ENCODE assay signal across 22 cellular contexts in the genomic region with DNA sequence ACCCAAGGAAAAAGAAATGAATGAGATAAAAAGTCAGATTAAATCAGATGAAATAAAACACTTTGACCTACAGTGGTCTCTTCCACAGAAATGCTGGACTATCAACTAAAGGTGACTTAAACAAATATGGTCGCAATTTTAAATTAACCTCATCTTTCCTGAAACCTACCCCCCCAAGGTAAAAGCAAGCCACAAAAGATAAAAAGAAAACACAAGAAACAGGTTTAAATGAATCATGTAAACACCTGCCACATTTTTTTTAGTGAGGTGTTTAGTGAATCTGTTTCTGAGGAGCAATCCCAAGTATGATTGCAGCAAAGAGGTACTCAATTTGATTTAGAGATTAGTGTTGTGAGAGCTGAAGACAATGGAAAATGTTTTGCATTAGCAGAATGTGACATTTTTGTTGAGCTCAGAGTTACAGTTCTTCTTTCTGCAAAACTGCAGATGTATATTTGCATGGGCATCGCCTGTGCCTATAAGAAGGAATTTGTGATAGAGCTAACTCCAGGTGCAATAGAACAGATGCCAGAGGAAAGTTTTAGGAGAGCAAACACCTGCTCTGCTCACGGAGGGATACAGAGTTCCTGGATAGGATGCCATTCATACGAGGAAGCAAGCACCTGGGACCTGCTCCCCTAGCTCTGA.
"Had no signal": no experiment of that assay in that cellular context is flagged by ENCODE, and none has a peak within 500 bp of the region (broad histone marks: within the 10 kb centered on the region; RNA-seq: fewer than 3 reads in every experiment).

No MANE protein-coding gene starts in this region.

- H3K27ac Mint-ChIP-seq: activated CD4-positive, alpha-beta T cell treated with anti-CD3 and anti-CD28 coated beads for 36 hours; activated naive CD8-positive, alpha-beta T cell; nephron had no signal

- H3K4me1 ChIP-seq: prostate gland had no signal

- H3K9me3 ChIP-seq: left lung, prostate gland, right atrium auricular region, tibial artery, vagina had no signal

- H3K4me3 ChIP-seq: left lung, prostate gland, right atrium auricular region, tibial artery, vagina had no signal

- H3K36me3 Mint-ChIP-seq: activated naive CD8-positive, alpha-beta T cell had no signal

- H3K9me3 Mint-ChIP-seq: nephron had no signal

- H3K27ac ChIP-seq: left lung, prostate gland, right atrium auricular region, tibial artery, vagina had no signal

- H3K36me3 ChIP-seq: left lung, prostate gland, right atrium auricular region, tibial artery, vagina had no signal

- ATAC-seq: activated CD4-positive, alpha-beta T cell treated with anti-CD3 and anti-CD28 coated beads for 36 hours; left lung; stimulated activated naive CD8-positive, alpha-beta T cell treated with anti-CD3 and anti-CD28 coated beads, Interleukin-15, Interleukin-2, amounts not matched to agents 100 U/mL and 50 U/mL, for 24 hours had no signal

- FAIRE-seq: frontal cortex, keratinocyte, TTC549 had no signal

- H3K4me3 Mint-ChIP-seq: activated CD4-positive, alpha-beta T cell treated with anti-CD3 and anti-CD28 coated beads for 36 hours; activated naive CD8-positive, alpha-beta T cell had no signal

- DNase-seq: activated CD4-positive, alpha-beta T cell treated with anti-CD3 and anti-CD28 coated beads for 36 hours; activated CD4-positive, alpha-beta T cell treated with anti-CD3 and anti-CD28 coated beads, Interleukin-2, amount 50 U/mL, for 48 hours; activated gamma-delta T cell; effector CD4-positive, alpha-beta T cell; head of caudate nucleus; left lung; midbrain; nucleus accumbens; stimulated activated CD4-positive, alpha-beta T cell treated with anti-CD3 and anti-CD28 coated beads, Interleukin-12 subunit alpha, Interleukin-12 subunit beta, amount 100 ng/mL, for 4 hours; stimulated activated CD4-positive, alpha-beta T cell treated with anti-CD3 and anti-CD28 coated beads, Interleukin-1b, Interleukin-23, amount 100 ng/mL, for 48 hours; stimulated activated CD8-positive, alpha-beta memory T cell treated with anti-CD3 and anti-CD28 coated beads, Interleukin-4, amount 100 ng/mL, for 48 hours; stimulated activated naive CD8-positive, alpha-beta T cell treated with anti-CD3 and anti-CD28 coated beads, Interleukin-15, Interleukin-2, amounts not matched to agents 100 U/mL and 50 U/mL, for 24 hours; substantia nigra; tibial artery had no signal

- H3K27me3 ChIP-seq: right atrium auricular region, vagina had no signal
